14 cellular contexts compared by ENCODE assay signal in the genomic region with DNA sequence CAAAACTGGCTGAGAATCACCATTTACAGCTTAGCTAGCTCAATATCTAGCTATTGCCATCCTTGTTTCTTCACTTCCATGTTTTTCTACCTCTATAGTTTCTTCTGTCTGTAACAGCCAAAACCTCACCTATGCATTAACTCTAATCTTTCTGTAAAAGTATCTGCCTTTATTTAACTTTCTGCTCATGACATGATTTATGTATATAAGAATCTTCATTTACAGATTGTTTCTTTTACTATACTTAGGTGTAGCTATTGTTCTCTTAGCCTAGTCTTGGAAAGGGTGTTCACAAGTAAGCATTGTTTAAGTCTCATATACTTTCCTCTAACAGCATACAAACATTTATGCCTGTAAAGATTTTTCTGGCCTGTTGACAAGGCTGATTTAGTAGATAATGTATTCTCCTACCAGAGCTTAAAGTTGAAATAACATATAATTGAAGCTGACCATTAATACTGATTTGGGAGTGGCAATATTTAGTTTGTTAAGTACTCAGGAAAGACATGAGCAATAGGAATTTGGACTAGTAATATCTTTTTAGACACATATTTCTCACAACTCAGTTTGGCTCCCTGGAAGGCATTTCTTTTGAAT. TPM values are rescaled to one million over a fixed set of nuclear protein-coding genes. Genes with fewer than 3 reads are reported as not detected.
DNase-seq lines count a peak whose midpoint lies in the region; ATAC-seq and TF ChIP-seq lines count a peak whose summit lies in the region.
"Had no signal": no experiment of that assay in that cellular context is flagged by ENCODE, and none has a peak within 500 bp of the region (broad histone marks: within the 10 kb centered on the region; RNA-seq: fewer than 3 reads in every experiment).

No MANE protein-coding gene starts in this region.

- intact Hi-C loops in heart left ventricle (cut with DNase I) = loop anchor here in 2 of 10 donors (5.0 kb wide), 2 partner anchors 33 to 52 kb away; no protein-coding TSS in a partner anchor
- intact Hi-C loops in right cardiac atrium (cut with DNase I) = no loop called here
- intact Hi-C loops in transverse colon (cut with DNase I; ENCODE audit: low total_unique reads) = no loop called here
- intact Hi-C loops in aorta (cut with DNase I) = loop anchor here (5.0 kb wide), 1 partner anchor 57 kb away; no protein-coding TSS in a partner anchor

- H3K4me2 ChIP-seq in SU-DHL-6 (ENCODE audit: low read depth, low read length, poor library complexity, severe bottlenecking) (peak overlapping the region; percentile 30), hepatocyte (peak overlapping the region; percentile 29)

- H3K27me3 ChIP-seq in heart left ventricle (no peaks in the 10 kb centered on the region), right cardiac atrium (ENCODE audit: control insufficient read depth, insufficient read depth) (no peaks in the 10 kb centered on the region), SU-DHL-6 (ENCODE audit: low read length) (no peaks in the 10 kb centered on the region), hepatocyte (no peaks in the 10 kb centered on the region), transverse colon (no peaks in the 10 kb centered on the region), aorta (ENCODE audit: control insufficient read depth in 1 of 2, insufficient read depth in 2 of 2, low read length in 1 of 2) (no peaks in the 10 kb centered on the region)
- H3K27me3 ChIP-seq: stomach had no signal

- H4K20me1 ChIP-seq in SU-DHL-6 (ENCODE audit: low read depth, low read length) (no peaks in the 10 kb centered on the region), hepatocyte (ENCODE audit: insufficient read depth, poor library complexity, severe bottlenecking) (no peaks in the 10 kb centered on the region)

- DNase-seq in heart left ventricle (no peak), right cardiac atrium (no peak), hepatocyte (ENCODE audit: low spot score) (no peak), transverse colon (no peak), GM13977 (ENCODE audit: low spot score) (no peak), aorta (no peak), anterior cingulate cortex (lab: John Stamatoyannopoulos, UW) (no peak)
- DNase-seq: H9; immature natural killer cell; naive thymus-derived CD8-positive, alpha-beta T cell; NCI-H510A treated with DMSO at 0.1 percent for 48 hours; stomach had no signal

- H3K27ac ChIP-seq in heart left ventricle (peak overlapping the region in 9 of 12 donors; percentile 35 to 83 (median 49)), right cardiac atrium (ENCODE audit: low read length) (no peak overlapping the region), SU-DHL-6 (ENCODE audit: low read depth, low read length) (peak overlapping the region; percentile 24; the same call in 1 of the 2 replicates), hepatocyte (peak overlapping the region; percentile 47), transverse colon (peak overlapping the region; percentile 32 to 48 (median 44)), aorta (ENCODE audit: low read depth in 1 of 2, low read length in 2 of 2) (peak overlapping the region in 1 of 2 donors; percentile 90)

- TF ChIP-seq EP300 in transverse colon (IDR thresholded peaks at IDR 0.05; ENCODE audit: low read depth) = no peak

- H3K36me3 ChIP-seq in heart left ventricle (no peaks in the 10 kb centered on the region), SU-DHL-6 (ENCODE audit: low read length) (no peaks in the 10 kb centered on the region), hepatocyte (replicated peaks; ENCODE audit: insufficient read depth, low read depth) (no peaks in the 10 kb centered on the region), transverse colon (no peaks in the 10 kb centered on the region), aorta (ENCODE audit: control insufficient read depth in 1 of 2, insufficient read depth in 2 of 2, low read length in 1 of 2) (no peaks in the 10 kb centered on the region)
- H3K36me3 ChIP-seq: stomach had no signal

- H3K4me1 ChIP-seq in heart left ventricle = peaks cover 3 to 69% (median 36%) of the 10 kb centered on the region in 12 donors
- H3K4me1 ChIP-seq in right cardiac atrium (ENCODE audit: control insufficient read depth, insufficient read depth, low read length) = peaks cover 3% of the 10 kb centered on the region
- H3K4me1 ChIP-seq in hepatocyte (ENCODE audit: insufficient read depth) = peaks cover 58% of the 10 kb centered on the region
- peaks cover 21 to 47% (median 29%) of the 10 kb centered on the region in 4 donors for H3K4me1 ChIP-seq in transverse colon
- peaks cover 10 to 16% of the 10 kb centered on the region in 2 donors for H3K4me1 ChIP-seq in aorta (ENCODE audit: control insufficient read depth in 1 of 2, insufficient read depth in 2 of 2, low read length in 2 of 2)

- H3K4me3 ChIP-seq in heart left ventricle (no peak overlapping the region), right cardiac atrium (ENCODE audit: low read length) (no peak overlapping the region), SU-DHL-6 (ENCODE audit: insufficient read depth, low read length, poor library complexity, severe bottlenecking) (no peak overlapping the region), hepatocyte (no peak overlapping the region), transverse colon (no peak overlapping the region), aorta (ENCODE audit: low read length in 2 of 2) (no peak overlapping the region)
- H3K4me3 ChIP-seq: stomach had no signal

- no peaks in the 10 kb centered on the region for H3K9me3 ChIP-seq in heart left ventricle
- H3K9me3 ChIP-seq in right cardiac atrium (ENCODE audit: control insufficient read depth, low read length) = no peaks in the 10 kb centered on the region
- H3K9me3 ChIP-seq in SU-DHL-6 (ENCODE audit: insufficient read depth, low read length) = no peaks in the 10 kb centered on the region
- no peaks in the 10 kb centered on the region for H3K9me3 ChIP-seq in hepatocyte (ENCODE audit: low read depth)
- H3K9me3 ChIP-seq in transverse colon = no peaks in the 10 kb centered on the region
- H3K9me3 ChIP-seq in aorta (ENCODE audit: control insufficient read depth, low read length) = no peaks in the 10 kb centered on the region
- H3K9me3 ChIP-seq: stomach had no signal

- no peaks in the 10 kb centered on the region for H3F3A ChIP-seq in SU-DHL-6 (ENCODE audit: insufficient read depth)

- TF ChIP-seq CTCF in heart left ventricle (IDR thresholded peaks at IDR 0.05) = no peak
- TF ChIP-seq CTCF in SU-DHL-6 (IDR thresholded peaks at IDR 0.05; ENCODE audit: insufficient read depth, low read length, poor library complexity, severe bottlenecking) = no peak
- TF ChIP-seq CTCF in hepatocyte (IDR thresholded peaks at IDR 0.05; ENCODE audit: poor library complexity) = no peak
- no peak for TF ChIP-seq CTCF in transverse colon (IDR thresholded peaks at IDR 0.05)
- no peak for TF ChIP-seq CTCF in GM13977 (IDR thresholded peaks at IDR 0.05; ENCODE audit: extremely low read depth, insufficient read depth, missing control alignments)

- ATAC-seq in heart left ventricle (no peak), right cardiac atrium (no peak), aorta (ENCODE audit: low FRiP score) (no peak)
- ATAC-seq: naive thymus-derived CD8-positive, alpha-beta T cell; SK-N-SH treated with all-trans-retinoic acid at 6 μM for 48 hours had no signal

- in situ Hi-C loops in transverse colon (cut with MboI; ENCODE audit: low pct_ligation_motif_present in 1 of 4, low pct_unique_long_range_greater_than_20kb in 1 of 4, low sequenced_read_pairs in 3 of 4) = no loop called here
- in situ Hi-C loops in GM13977 (cut with MboI; ENCODE audit: low pct_unique_long_range_greater_than_20kb, low sequenced_read_pairs, unreplicated experiment) = no loop called here

- no peak for TF ChIP-seq POLR2A in heart left ventricle (IDR thresholded peaks at IDR 0.05)
- no peak for TF ChIP-seq POLR2A in transverse colon (IDR thresholded peaks at IDR 0.05)

- no peaks in the 10 kb centered on the region for H3K79me2 ChIP-seq in SU-DHL-6 (ENCODE audit: insufficient read depth, low read length)
- no peaks in the 10 kb centered on the region for H3K79me2 ChIP-seq in hepatocyte

- H3K9me2 ChIP-seq in SU-DHL-6 (replicated peaks; ENCODE audit: insufficient read depth, low read length) = no peaks in the 10 kb centered on the region
- H3K9me2 ChIP-seq in hepatocyte (replicated peaks; ENCODE audit: insufficient read depth) = no peaks in the 10 kb centered on the region

- H2AFZ ChIP-seq in SU-DHL-6 (ENCODE audit: low read depth, low read length, severe bottlenecking) = no peak overlapping the region
- no peak overlapping the region for H2AFZ ChIP-seq in hepatocyte

- H3K9ac ChIP-seq in SU-DHL-6 (ENCODE audit: low read length) = no peak overlapping the region

RNA-seq across cellular contexts. Expression of a gene that starts 9.4 kb away (rescaled TPM):
- 100 to 1,000 TPM in 1 of 9 donors, 10 to 100 TPM in 8; 47.0 to 120 (median 77.4) TPM for total RNA-seq in heart left ventricle
- polyA plus RNA-seq in heart left ventricle = 10 to 100 TPM; 18.2 to 77.3 TPM
- 10 to 100 TPM; 53.6 to 88.3 (median 68.7) TPM for total RNA-seq in right cardiac atrium
- 42.2 TPM for polyA plus RNA-seq in right cardiac atrium
- total RNA-seq in hepatocyte = 48.2 and 54.9 TPM in 2 replicates
- polyA plus RNA-seq in hepatocyte = 40.5 and 49.4 TPM in 2 replicates
- 10 to 100 TPM; 12.3 to 38.2 (median 26.9) TPM for total RNA-seq in transverse colon
- 100 to 1,000 TPM; 332 to 861 TPM for total RNA-seq in aorta
- polyA plus RNA-seq in aorta = 100 to 1,000 TPM; 168 to 170 TPM

Comparison
In these comparisons a context has a peak if more than half of its experiments do, and no peak if none do; other contexts are left out.
1. intact Hi-C loops: an anchor here in aorta (5.0 kb wide); none called in right cardiac atrium and transverse colon.